In genomic region chr11:119694334-119694733, GRCh38 we compare ENCODE assay signal across 11 cellular contexts. TPM values are rescaled to one million over a fixed set of nuclear protein-coding genes. Genes with fewer than 3 reads are reported as not detected.
A peak's percentile ranks its signal among the peaks of the same experiment; 100 is the strongest.
DNase-seq lines count a peak whose midpoint lies in the region; ATAC-seq and TF ChIP-seq lines count a peak whose summit lies in the region.
"Had no signal": no experiment of that assay in that cellular context is flagged by ENCODE, and none has a peak within 500 bp of the region (broad histone marks: within the 10 kb centered on the region; RNA-seq: fewer than 3 reads in every experiment).

No MANE protein-coding gene starts in this region.

- no peaks in the 10 kb centered on the region for H3K36me3 Mint-ChIP-seq in immature natural killer cell
- H3K36me3 Mint-ChIP-seq: CD8-positive, alpha-beta T cell; naive B cell had no signal

- H3K4me3 Mint-ChIP-seq in immature natural killer cell = peak overlapping the region; percentile 17 to 57 (median 50)
- H3K4me3 Mint-ChIP-seq: CD8-positive, alpha-beta T cell; naive B cell had no signal

- no peaks in the 10 kb centered on the region for H3K27me3 ChIP-seq in BLaER1
- H3K27me3 ChIP-seq in Peyer's patch = no peaks in the 10 kb centered on the region
- no peaks in the 10 kb centered on the region for H3K27me3 ChIP-seq in thyroid gland

- WGBS in thyroid gland, 2 donors = 77 to 88% methylated on average over 3 of the region's 3 CpGs

- DNase-seq in H4 (ENCODE audit: low spot score) (peak; percentile 29), Peyer's patch (peak in 2 of 3 donors; percentile 76 to 85), immature natural killer cell (peak; percentile 32 to 37 (median 34)), thyroid gland (no peak)
- DNase-seq: CD8-positive, alpha-beta T cell; naive B cell; NCI-H2171 treated with DMSO at 0.1 percent for 48 hours had no signal

- TF ChIP-seq POLR2A in Peyer's patch (IDR thresholded peaks at IDR 0.05) (no peak), thyroid gland (IDR thresholded peaks at IDR 0.05) (no peak)

- H3K4me2 ChIP-seq in BLaER1 = peak overlapping the region; percentile 88

- intact Hi-C loops in thyroid gland (cut with DNase I) = no loop called here

- peaks cover 100% of the 10 kb centered on the region for H3K4me1 ChIP-seq in BLaER1
- peaks cover 0 to 33% (median 3%) of the 10 kb centered on the region in 4 donors for H3K4me1 ChIP-seq in Peyer's patch
- no peaks in the 10 kb centered on the region for H3K4me1 ChIP-seq in thyroid gland

- H3K36me3 ChIP-seq in BLaER1 (no peaks in the 10 kb centered on the region), Peyer's patch (no peaks in the 10 kb centered on the region), thyroid gland (no peaks in the 10 kb centered on the region)

- H3K9ac ChIP-seq in BLaER1 = peak overlapping the region; percentile 17

- H3K9me3 ChIP-seq in BLaER1 (no peaks in the 10 kb centered on the region), Peyer's patch (no peaks in the 10 kb centered on the region), thyroid gland (no peaks in the 10 kb centered on the region)

- H3K27ac Mint-ChIP-seq in immature natural killer cell = peak overlapping the region in 1 of 6 donors; percentile 49
- H3K27ac Mint-ChIP-seq: CD8-positive, alpha-beta T cell had no signal

- H3K9me3 Mint-ChIP-seq in immature natural killer cell = no peaks in the 10 kb centered on the region
- H3K9me3 Mint-ChIP-seq: CD8-positive, alpha-beta T cell; naive B cell had no signal

- H3K27me3 Mint-ChIP-seq in immature natural killer cell (ENCODE audit: low read depth in 3 of 3) = peaks cover 13 to 20% (median 16%) of the 10 kb centered on the region in 3 donors
- H3K27me3 Mint-ChIP-seq: naive B cell had no signal

- TF ChIP-seq CTCF in Peyer's patch (IDR thresholded peaks at IDR 0.05) (peak in 3 of 6 experiments; percentile 37 to 51 (median 39)), thyroid gland (IDR thresholded peaks at IDR 0.05) (no peak)

- H3K4me1 Mint-ChIP-seq in immature natural killer cell = peaks cover 71 to 72% of the 10 kb centered on the region in 2 donors

- ATAC-seq in GM18868 (IDR thresholded peaks at IDR 0.05; ENCODE audit: unreplicated experiment) = no peak
- no peak for ATAC-seq in HG03280 (IDR thresholded peaks at IDR 0.05; ENCODE audit: unreplicated experiment)
- ATAC-seq in GM21423 (IDR thresholded peaks at IDR 0.05; ENCODE audit: unreplicated experiment) = no peak
- ATAC-seq: CD8-positive, alpha-beta T cell had no signal

- peaks cover 41% of the 10 kb centered on the region for H4K20me1 ChIP-seq in BLaER1

- peak overlapping the region; percentile 29; the same call in 1 of the 2 replicates for H3K4me3 ChIP-seq in BLaER1
- H3K4me3 ChIP-seq in Peyer's patch = no peak overlapping the region
- H3K4me3 ChIP-seq in thyroid gland (replicated peaks in 1 of 3) = no peak overlapping the region

- H3K27ac ChIP-seq in BLaER1 (peak overlapping the region; percentile 73), Peyer's patch (peak overlapping the region in 2 of 4 donors; percentile 5 to 55), thyroid gland (no peak overlapping the region)

RNA-seq across cellular contexts. Expression of gene NECTIN1, which starts 34.7 kb away (rescaled TPM):
- 6.4 and 6.6 TPM in 2 replicates for total RNA-seq in H4 (2014; rRNA removed; shearing (Covaris generic))
- 10 to 100 TPM; 11.6 to 23.6 (median 16.6) TPM for total RNA-seq in Peyer's patch
- under 1 TPM in 2 of 3 donors, not detected in 1; 0.41 to 0.52 TPM for polyA plus RNA-seq in immature natural killer cell
- 1 to 10 TPM in 3 of 4 donors, under 1 TPM in 1; 0.94 to 5.3 (median 2.3) TPM for total RNA-seq in thyroid gland

Comparison
In these comparisons a context has a peak if more than half of its experiments do, and no peak if none do; other contexts are left out.
1. DNase-seq: peak in H4 (single experiment), Peyer's patch (2 of 3) and immature natural killer cell (3 of 3); none in thyroid gland (0 of 2).